20 cellular contexts compared by ENCODE assay signal in the genomic region with DNA sequence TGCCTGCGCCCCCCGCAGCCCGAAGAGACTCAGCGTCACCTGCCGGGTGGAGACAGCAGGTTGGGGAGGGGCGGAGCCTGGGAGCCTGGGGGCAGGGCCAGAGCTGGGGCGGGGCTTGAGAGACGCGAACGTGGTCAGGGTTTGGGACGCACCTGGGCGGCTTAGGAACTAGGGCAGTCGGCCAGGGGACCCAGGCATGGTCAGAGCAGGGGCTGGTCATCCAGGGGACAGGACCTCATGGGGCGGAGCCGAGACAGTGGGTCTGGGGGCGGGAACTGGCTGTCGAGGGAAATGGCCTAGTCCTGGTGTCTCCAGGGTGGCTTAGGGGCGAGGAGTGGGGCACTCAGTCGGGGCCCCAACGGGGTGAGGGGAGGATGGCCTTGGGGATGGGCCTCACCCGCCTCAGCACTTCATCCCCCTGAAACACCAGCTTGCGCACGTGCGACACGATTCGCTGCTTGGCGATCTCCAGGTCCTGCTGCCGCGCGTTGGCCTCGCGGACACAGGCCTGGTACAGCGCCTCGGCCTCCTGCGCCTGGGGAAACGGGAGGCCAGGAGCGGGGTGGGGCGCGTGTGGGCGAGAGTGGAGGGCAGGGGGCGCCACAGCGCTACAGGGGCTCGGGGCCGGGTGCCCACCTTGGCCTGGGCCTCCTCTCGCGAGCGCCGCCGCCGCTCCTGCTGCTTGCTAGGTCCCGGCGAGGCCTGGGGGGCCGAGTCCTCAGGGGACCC. TPM values are rescaled to one million over a fixed set of nuclear protein-coding genes. Genes with fewer than 3 reads are reported as not detected.
DNase-seq lines count a peak whose midpoint lies in the region; ATAC-seq and TF ChIP-seq lines count a peak whose summit lies in the region.
"Had no signal": no experiment of that assay in that cellular context is flagged by ENCODE, and none has a peak within 500 bp of the region (broad histone marks: within the 10 kb centered on the region; RNA-seq: fewer than 3 reads in every experiment).

No MANE protein-coding gene starts in this region.

- H3K36me3 Mint-ChIP-seq in activated CD4-positive, alpha-beta memory T cell treated with anti-CD3 and anti-CD28 coated beads for 36 hours: peaks cover 52% of the 10 kb centered on the region
- H3K36me3 Mint-ChIP-seq in activated CD4-positive, alpha-beta memory T cell treated with anti-CD3 and anti-CD28 coated beads, Interleukin-2, amount 10 ng/mL, durations not matched to agents 7 days and 5 days (ENCODE audit: low read depth): peaks cover 75% of the 10 kb centered on the region
- H3K36me3 Mint-ChIP-seq in activated CD8-positive, alpha-beta memory T cell treated with anti-CD3 and anti-CD28 coated beads, Interleukin-2, amount 10 ng/mL, durations not matched to agents 7 days and 5 days: peaks cover 50% of the 10 kb centered on the region

- intact Hi-C loops in activated CD4-positive, alpha-beta memory T cell treated with anti-CD3 and anti-CD28 coated beads for 36 hours (cut with micrococcal nuclease): no loop called here
- intact Hi-C loops in stomach (cut with DNase I; ENCODE audit: low total_unique reads): no loop called here

- no peaks in the 10 kb centered on the region for H3K9me3 ChIP-seq in stomach
- H3K9me3 ChIP-seq: A549, BLaER1 had no signal

- no peak overlapping the region for H3K27ac Mint-ChIP-seq in activated CD4-positive, alpha-beta memory T cell treated with anti-CD3 and anti-CD28 coated beads for 36 hours
- H3K27ac Mint-ChIP-seq in activated CD4-positive, alpha-beta memory T cell treated with anti-CD3 and anti-CD28 coated beads, Interleukin-2, amount 10 ng/mL, durations not matched to agents 7 days and 5 days: no peak overlapping the region
- H3K27ac Mint-ChIP-seq in activated CD8-positive, alpha-beta memory T cell treated with anti-CD3 and anti-CD28 coated beads, Interleukin-2, amount 10 ng/mL, durations not matched to agents 7 days and 5 days: no peak overlapping the region
- H3K27ac Mint-ChIP-seq: stimulated activated naive CD8-positive, alpha-beta T cell treated with anti-CD3 and anti-CD28 coated beads, Interleukin-15, Interleukin-2, amounts not matched to agents 100 ng/mL and 50 ng/mL, for 24 hours had no signal

- no peak for TF ChIP-seq EP300 in stomach (IDR thresholded peaks at IDR 0.05)

- DNase-seq in activated CD4-positive, alpha-beta memory T cell treated with anti-CD3 and anti-CD28 coated beads for 36 hours: peak; percentile 26
- no peak for DNase-seq in activated CD4-positive, alpha-beta memory T cell treated with anti-CD3 and anti-CD28 coated beads, Interleukin-2, amount 10 ng/mL, durations not matched to agents 7 days and 5 days
- DNase-seq in activated CD8-positive, alpha-beta memory T cell treated with anti-CD3 and anti-CD28 coated beads, Interleukin-2, amount 10 ng/mL, durations not matched to agents 7 days and 5 days: no peak
- peak; percentile 93 for DNase-seq in iPS-NIHi7 (ENCODE audit: extremely low spot score)
- DNase-seq in stomach: peak; percentile 38
- DNase-seq in SIG-M5 treated with dmso at 0.1 percent for 504 hours (lab: John Stamatoyannopoulos, UW; ENCODE audit: unreplicated experiment): no peak
- no peak for DNase-seq in amygdala (lab: John Stamatoyannopoulos, UW)
- DNase-seq: activated naive CD4-positive, alpha-beta T cell treated with Interleukin-2 at 50 U/mL for 16 hours; aorta; cerebellar nuclear complex; effector CD8-positive, alpha-beta T cell; NCI-H2029; NCI-H345; stimulated activated CD4-positive, alpha-beta T cell treated with anti-CD3 and anti-CD28 coated beads, Interleukin-1b, Interleukin-23, amount 100 ng/mL, for 48 hours; T1000 had no signal

- H3K4me3 ChIP-seq in stomach: peak overlapping the region in 3 of 4 donors; percentile 2 to 35 (median 22)
- H3K4me3 ChIP-seq: A549, BLaER1 had no signal

- TF ChIP-seq POLR2A in stomach (IDR thresholded peaks at IDR 0.05): no peak

- 71 to 81% (median 79%) methylated on average over 41 to 53 of the region's 53 CpGs for WGBS in stomach, 5 donors

- H3K27me3 Mint-ChIP-seq in activated CD4-positive, alpha-beta memory T cell treated with anti-CD3 and anti-CD28 coated beads for 36 hours: no peaks in the 10 kb centered on the region
- no peaks in the 10 kb centered on the region for H3K27me3 Mint-ChIP-seq in activated CD4-positive, alpha-beta memory T cell treated with anti-CD3 and anti-CD28 coated beads, Interleukin-2, amount 10 ng/mL, durations not matched to agents 7 days and 5 days
- H3K27me3 Mint-ChIP-seq in activated CD8-positive, alpha-beta memory T cell treated with anti-CD3 and anti-CD28 coated beads, Interleukin-2, amount 10 ng/mL, durations not matched to agents 7 days and 5 days: no peaks in the 10 kb centered on the region
- H3K27me3 Mint-ChIP-seq: stimulated activated naive CD8-positive, alpha-beta T cell treated with anti-CD3 and anti-CD28 coated beads, Interleukin-15, Interleukin-2, amounts not matched to agents 100 ng/mL and 50 ng/mL, for 24 hours had no signal

- POLR2A ChIA-PET in activated CD4-positive, alpha-beta memory T cell treated with anti-CD3 and anti-CD28 coated beads for 36 hours (lab: Charles Lee): no interaction called here
- POLR2A ChIA-PET in activated CD4-positive, alpha-beta memory T cell treated with anti-CD3 and anti-CD28 coated beads, Interleukin-2, amount 10 ng/mL, durations not matched to agents 7 days and 5 days (lab: Charles Lee): no interaction called here

- H3K4me1 ChIP-seq in stomach: peaks cover 3 to 15% (median 6%) of the 10 kb centered on the region in 4 donors

- H3K4me1 Mint-ChIP-seq in activated CD4-positive, alpha-beta memory T cell treated with anti-CD3 and anti-CD28 coated beads for 36 hours (ENCODE audit: low read depth): peaks cover 14% of the 10 kb centered on the region
- peaks cover 36% of the 10 kb centered on the region for H3K4me1 Mint-ChIP-seq in activated CD4-positive, alpha-beta memory T cell treated with anti-CD3 and anti-CD28 coated beads, Interleukin-2, amount 10 ng/mL, durations not matched to agents 7 days and 5 days
- H3K4me1 Mint-ChIP-seq in activated CD8-positive, alpha-beta memory T cell treated with anti-CD3 and anti-CD28 coated beads, Interleukin-2, amount 10 ng/mL, durations not matched to agents 7 days and 5 days: peaks cover 29% of the 10 kb centered on the region

- no peaks in the 10 kb centered on the region for H3K27me3 ChIP-seq in stomach
- H3K27me3 ChIP-seq: BLaER1 had no signal

- no peak for TF ChIP-seq CTCF in stomach (IDR thresholded peaks at IDR 0.05)

- H3K4me3 Mint-ChIP-seq in activated CD4-positive, alpha-beta memory T cell treated with anti-CD3 and anti-CD28 coated beads for 36 hours: no peak overlapping the region
- H3K4me3 Mint-ChIP-seq in activated CD4-positive, alpha-beta memory T cell treated with anti-CD3 and anti-CD28 coated beads, Interleukin-2, amount 10 ng/mL, durations not matched to agents 7 days and 5 days: no peak overlapping the region
- H3K4me3 Mint-ChIP-seq in activated CD8-positive, alpha-beta memory T cell treated with anti-CD3 and anti-CD28 coated beads, Interleukin-2, amount 10 ng/mL, durations not matched to agents 7 days and 5 days: no peak overlapping the region
- H3K4me3 Mint-ChIP-seq: stimulated activated naive CD8-positive, alpha-beta T cell treated with anti-CD3 and anti-CD28 coated beads, Interleukin-15, Interleukin-2, amounts not matched to agents 100 ng/mL and 50 ng/mL, for 24 hours had no signal

- peaks cover 19 to 89% (median 70%) of the 10 kb centered on the region in 4 donors for H3K36me3 ChIP-seq in stomach

- no peak overlapping the region for H3K27ac ChIP-seq in stomach
- H3K27ac ChIP-seq: A549, BLaER1 had no signal

- CTCF ChIA-PET in activated CD4-positive, alpha-beta memory T cell treated with anti-CD3 and anti-CD28 coated beads for 36 hours (lab: Charles Lee): no interaction called here
- CTCF ChIA-PET in activated CD4-positive, alpha-beta memory T cell treated with anti-CD3 and anti-CD28 coated beads, Interleukin-2, amount 10 ng/mL, durations not matched to agents 7 days and 5 days (lab: Charles Lee): no interaction called here
- CTCF ChIA-PET in activated CD8-positive, alpha-beta memory T cell treated with anti-CD3 and anti-CD28 coated beads, Interleukin-2, amount 10 ng/mL, durations not matched to agents 7 days and 5 days (lab: Charles Lee): no interaction called here

- ATAC-seq in activated CD8-positive, alpha-beta memory T cell treated with anti-CD3 and anti-CD28 coated beads, Interleukin-2, amount 10 ng/mL, durations not matched to agents 7 days and 5 days: peak; percentile 32
- ATAC-seq in HG03280 (IDR thresholded peaks at IDR 0.05; ENCODE audit: unreplicated experiment): no peak
- ATAC-seq: A549 had no signal

- H3K9me3 Mint-ChIP-seq in activated CD4-positive, alpha-beta memory T cell treated with anti-CD3 and anti-CD28 coated beads for 36 hours: no peaks in the 10 kb centered on the region
- H3K9me3 Mint-ChIP-seq in activated CD4-positive, alpha-beta memory T cell treated with anti-CD3 and anti-CD28 coated beads, Interleukin-2, amount 10 ng/mL, durations not matched to agents 7 days and 5 days: no peaks in the 10 kb centered on the region
- H3K9me3 Mint-ChIP-seq in activated CD8-positive, alpha-beta memory T cell treated with anti-CD3 and anti-CD28 coated beads, Interleukin-2, amount 10 ng/mL, durations not matched to agents 7 days and 5 days (ENCODE audit: low read depth): no peaks in the 10 kb centered on the region
- H3K9me3 Mint-ChIP-seq: stimulated activated naive CD8-positive, alpha-beta T cell treated with anti-CD3 and anti-CD28 coated beads, Interleukin-15, Interleukin-2, amounts not matched to agents 100 ng/mL and 50 ng/mL, for 24 hours had no signal

RNA-seq across cellular contexts. Expression of a gene that starts 5.8 kb away (rescaled TPM):
- 10 to 100 TPM; 78.6 to 79.4 TPM for total RNA-seq in activated CD4-positive, alpha-beta memory T cell treated with anti-CD3 and anti-CD28 coated beads for 36 hours
- total RNA-seq in activated CD4-positive, alpha-beta memory T cell treated with anti-CD3 and anti-CD28 coated beads, Interleukin-2, amount 10 ng/mL, durations not matched to agents 7 days and 5 days: 100 to 1,000 TPM; 111 to 112 TPM
- total RNA-seq in activated CD8-positive, alpha-beta memory T cell treated with anti-CD3 and anti-CD28 coated beads, Interleukin-2, amount 10 ng/mL, durations not matched to agents 7 days and 5 days: 100 to 1,000 TPM; 110 to 111 TPM
- total RNA-seq in stomach: 10 to 100 TPM in 4 of 5 donors, 1 to 10 TPM in 1; 5.3 to 96.2 (median 35.0) TPM
- polyA plus RNA-seq in stomach: 10 to 100 TPM in 2 of 3 donors, 1 to 10 TPM in 1; 5.2 to 11.9 (median 10.3) TPM

RNA-seq across cellular contexts. Expression of a gene that starts 9.7 kb away (rescaled TPM):
- total RNA-seq in activated CD4-positive, alpha-beta memory T cell treated with anti-CD3 and anti-CD28 coated beads for 36 hours: 10 to 100 TPM; 32.5 to 33.1 TPM
- 10 to 100 TPM; 43.2 to 46.2 TPM for total RNA-seq in activated CD4-positive, alpha-beta memory T cell treated with anti-CD3 and anti-CD28 coated beads, Interleukin-2, amount 10 ng/mL, durations not matched to agents 7 days and 5 days
- 10 to 100 TPM; 39.4 to 46.1 TPM for total RNA-seq in activated CD8-positive, alpha-beta memory T cell treated with anti-CD3 and anti-CD28 coated beads, Interleukin-2, amount 10 ng/mL, durations not matched to agents 7 days and 5 days
- total RNA-seq in stomach: 100 to 1,000 TPM in 1 of 5 donors, 10 to 100 TPM in 2, 1 to 10 TPM in 2; 4.1 to 156 (median 25.9) TPM
- polyA plus RNA-seq in stomach: 10 to 100 TPM; 14.4 to 23.0 (median 15.0) TPM

RNA-seq across cellular contexts. Expression of a gene that starts 19.2 kb away (rescaled TPM):
- 10 to 100 TPM; 44.9 to 45.7 TPM for total RNA-seq in activated CD4-positive, alpha-beta memory T cell treated with anti-CD3 and anti-CD28 coated beads for 36 hours
- total RNA-seq in activated CD4-positive, alpha-beta memory T cell treated with anti-CD3 and anti-CD28 coated beads, Interleukin-2, amount 10 ng/mL, durations not matched to agents 7 days and 5 days: 10 to 100 TPM; 49.0 to 55.6 TPM
- 10 to 100 TPM; 39.9 to 62.3 TPM for total RNA-seq in activated CD8-positive, alpha-beta memory T cell treated with anti-CD3 and anti-CD28 coated beads, Interleukin-2, amount 10 ng/mL, durations not matched to agents 7 days and 5 days
- total RNA-seq in stomach: 10 to 100 TPM in 2 of 5 donors, 1 to 10 TPM in 2, not detected in 1; 2.0 to 60.7 (median 17.5) TPM
- 1 to 10 TPM; 2.9 to 4.9 (median 2.9) TPM for polyA plus RNA-seq in stomach
- total RNA-seq: lung microvascular endothelial cell had no signal

RNA-seq across cellular contexts. Expression of a gene that starts 25.8 kb away (rescaled TPM):
- 10 to 100 TPM; 66.6 to 69.2 TPM for total RNA-seq in activated CD4-positive, alpha-beta memory T cell treated with anti-CD3 and anti-CD28 coated beads for 36 hours
- 100 to 1,000 TPM; 102 to 107 TPM for total RNA-seq in activated CD4-positive, alpha-beta memory T cell treated with anti-CD3 and anti-CD28 coated beads, Interleukin-2, amount 10 ng/mL, durations not matched to agents 7 days and 5 days
- 100 to 1,000 TPM; 114 to 131 TPM for total RNA-seq in activated CD8-positive, alpha-beta memory T cell treated with anti-CD3 and anti-CD28 coated beads, Interleukin-2, amount 10 ng/mL, durations not matched to agents 7 days and 5 days
- 100 to 1,000 TPM in 3 of 5 donors, 10 to 100 TPM in 2; 30.1 to 451 (median 204) TPM for total RNA-seq in stomach
- polyA plus RNA-seq in stomach: 10 to 100 TPM; 17.3 to 35.4 (median 25.1) TPM

RNA-seq across cellular contexts. Expression of a gene that starts 31.0 kb away (rescaled TPM):
- total RNA-seq in activated CD4-positive, alpha-beta memory T cell treated with anti-CD3 and anti-CD28 coated beads for 36 hours: 10 to 100 TPM; 76.0 to 77.0 TPM
- total RNA-seq in activated CD4-positive, alpha-beta memory T cell treated with anti-CD3 and anti-CD28 coated beads, Interleukin-2, amount 10 ng/mL, durations not matched to agents 7 days and 5 days: 100 to 1,000 TPM; 105 to 108 TPM
- 10 to 100 TPM; 75.0 to 93.7 TPM for total RNA-seq in activated CD8-positive, alpha-beta memory T cell treated with anti-CD3 and anti-CD28 coated beads, Interleukin-2, amount 10 ng/mL, durations not matched to agents 7 days and 5 days
- total RNA-seq in stomach: 1 to 10 TPM; 2.2 to 8.8 (median 3.0) TPM
- polyA plus RNA-seq in stomach: 1 to 10 TPM; 5.5 to 9.1 (median 7.2) TPM

Comparison
In these comparisons a context has a peak if more than half of its experiments do, and no peak if none do; other contexts are left out.
1. DNase-seq: peak in activated CD4-positive, alpha-beta memory T cell treated with anti-CD3 and anti-CD28 coated beads for 36 hours (single experiment), iPS-NIHi7 (single experiment) and stomach (single experiment); none in activated CD4-positive, alpha-beta memory T cell treated with anti-CD3 and anti-CD28 coated beads, Interleukin-2, amount 10 ng/mL, durations not matched to agents 7 days and 5 days (single experiment), activated CD8-positive, alpha-beta memory T cell treated with anti-CD3 and anti-CD28 coated beads, Interleukin-2, amount 10 ng/mL, durations not matched to agents 7 days and 5 days (single experiment), SIG-M5 treated with dmso at 0.1 percent for 504 hours (single experiment) and amygdala (0 of 56).